Comparison of ENCODE assay signal across 14 cellular contexts in the genomic region with DNA sequence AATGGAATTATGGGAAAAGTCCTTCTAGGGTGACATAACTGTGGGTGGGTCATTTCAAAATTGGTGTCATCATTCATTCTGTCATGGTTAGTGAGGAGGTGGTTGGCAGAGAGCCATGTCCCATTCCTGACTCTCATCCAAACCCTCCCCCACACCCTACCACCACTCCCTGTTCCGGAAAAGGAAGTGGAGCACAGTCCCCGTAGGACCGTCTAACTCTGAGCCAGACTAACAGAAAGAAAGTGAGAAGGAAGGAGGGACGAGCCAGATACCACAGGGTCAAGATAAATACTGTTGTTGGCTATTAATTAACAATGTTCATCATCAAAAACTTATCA. TPM values are rescaled to one million over a fixed set of nuclear protein-coding genes. Genes with fewer than 3 reads are reported as not detected.
DNase-seq lines count a peak whose midpoint lies in the region; ATAC-seq, FAIRE-seq and TF ChIP-seq lines count a peak whose summit lies in the region.
"Had no signal": no experiment of that assay in that cellular context is flagged by ENCODE, and none has a peak within 500 bp of the region (broad histone marks: within the 10 kb centered on the region; RNA-seq: fewer than 3 reads in every experiment).

No MANE protein-coding gene starts in this region.

- H3K36me3 ChIP-seq in colonic mucosa (no peaks in the 10 kb centered on the region), lower lobe of right lung (no peaks in the 10 kb centered on the region)
- H3K36me3 ChIP-seq: suprapubic skin had no signal

- H3K4me3 ChIP-seq in colonic mucosa = no peak overlapping the region
- no peak overlapping the region for H3K4me3 ChIP-seq in lower lobe of right lung
- H3K4me3 ChIP-seq: suprapubic skin had no signal

- H3K9ac ChIP-seq in colonic mucosa (ENCODE audit: low read depth in 2 of 2, low read length in 2 of 2) = no peak overlapping the region

- intact Hi-C loops in colonic mucosa (cut with DNase I) = no loop called here
- intact Hi-C loops in lower lobe of right lung (cut with DNase I) = no loop called here

- no peaks in the 10 kb centered on the region for H3K9me3 ChIP-seq in colonic mucosa
- H3K9me3 ChIP-seq in lower lobe of right lung = no peaks in the 10 kb centered on the region
- H3K9me3 ChIP-seq: suprapubic skin had no signal

- H3K4me1 ChIP-seq in colonic mucosa (no peaks in the 10 kb centered on the region), lower lobe of right lung (peaks cover 27% of the 10 kb centered on the region)

- H3K27me3 ChIP-seq in colonic mucosa (no peaks in the 10 kb centered on the region), lower lobe of right lung (ENCODE audit: low read depth) (no peaks in the 10 kb centered on the region)

- DNase-seq in COLO829 (ENCODE audit: low spot score) (peak; percentile 74), MV-4-11 (lab: John Stamatoyannopoulos, UW) (peak; percentile 45), colonic mucosa (peak; percentile 89), lower lobe of right lung (no peak), retina (no peak), GM19239 (ENCODE audit: insufficient read length, low spot score) (no peak)
- DNase-seq in activated CD4-positive, CD25-positive, alpha-beta regulatory T cell (lab: John Stamatoyannopoulos, UW) = no peak
- no peak for DNase-seq in activated CD8-positive, alpha-beta memory T cell treated with anti-CD3 and anti-CD28 coated beads for 24 hours
- DNase-seq: DMS153; effector CD8-positive, alpha-beta T cell; NCI-H146 had no signal

- peak; percentile 76 for ATAC-seq in lower lobe of right lung

- H3K27ac ChIP-seq in colonic mucosa (no peak overlapping the region), lower lobe of right lung (no peak overlapping the region)
- H3K27ac ChIP-seq: suprapubic skin had no signal

- FAIRE-seq in GM19239 (lab: Jason Lieb, UNC) = no peak

- TF ChIP-seq CTCF in colonic mucosa (IDR thresholded peaks at IDR 0.05) (no peak), lower lobe of right lung (IDR thresholded peaks at IDR 0.05) (no peak)

RNA-seq across cellular contexts. Expression of gene TRIM10, which starts 4.8 kb away (rescaled TPM):
- total RNA-seq in colonic mucosa (1 to 10 TPM; 3.8 to 3.9 TPM), lower lobe of right lung (not detected)
- total RNA-seq: mesenteric fat pad had no signal

RNA-seq across cellular contexts. Expression of gene TRIM15, which starts 7.1 kb away (rescaled TPM):
- total RNA-seq in colonic mucosa (10 to 100 TPM; 26.8 to 47.3 TPM), lower lobe of right lung (not detected)
- total RNA-seq: mesenteric fat pad had no signal

RNA-seq across cellular contexts. Expression of gene TRIM40, which starts 20.3 kb away (rescaled TPM):
- total RNA-seq in colonic mucosa (10 to 100 TPM; 10.7 to 17.0 TPM), lower lobe of right lung (not detected)
- total RNA-seq: mesenteric fat pad; suprapubic skin; T-helper 1 cell treated with Interleukin-12 subunit alpha and Interleukin-12 subunit beta and Interleukin-4 antibody, amounts not matched to agents 30 ng/mL and 1 ng/mL, for 36 hours had no signal

RNA-seq across cellular contexts. Expression of gene TRIM31, which starts 43.3 kb away (rescaled TPM):
- total RNA-seq in colonic mucosa = 10 to 100 TPM; 44.4 to 51.2 TPM
- total RNA-seq in lower lobe of right lung = 0.62 TPM
- total RNA-seq: mesenteric fat pad; T-helper 1 cell treated with Interleukin-12 subunit alpha and Interleukin-12 subunit beta and Interleukin-4 antibody, amounts not matched to agents 30 ng/mL and 1 ng/mL, for 36 hours had no signal

RNA-seq across cellular contexts. Expression of gene TRIM26, which starts 57.0 kb away (rescaled TPM):
- total RNA-seq in colonic mucosa = 10 to 100 TPM; 48.2 to 53.5 TPM
- 46.0 TPM for total RNA-seq in lower lobe of right lung

Comparison
In these comparisons a context has a peak if more than half of its experiments do, and no peak if none do; other contexts are left out.
1. DNase-seq: peak in COLO829 (single experiment), MV-4-11 (single experiment) and colonic mucosa (single experiment); none in lower lobe of right lung (single experiment), activated CD4-positive, CD25-positive, alpha-beta regulatory T cell (0 of 4), retina (single experiment), GM19239 (single experiment) and activated CD8-positive, alpha-beta memory T cell treated with anti-CD3 and anti-CD28 coated beads for 24 hours (single experiment).
2. RNA of gene TRIM15, which starts 7.1 kb away (total RNA-seq): 26.8 to 47.3 TPM in colonic mucosa; not detected in lower lobe of right lung (single experiment); every median in the first group is over 10 times any median in the second.
3. RNA of gene TRIM40, which starts 20.3 kb away (total RNA-seq): 10.7 to 17.0 TPM in colonic mucosa; not detected in lower lobe of right lung (single experiment); every median in the first group is over 10 times any median in the second.